In the genomic region with DNA sequence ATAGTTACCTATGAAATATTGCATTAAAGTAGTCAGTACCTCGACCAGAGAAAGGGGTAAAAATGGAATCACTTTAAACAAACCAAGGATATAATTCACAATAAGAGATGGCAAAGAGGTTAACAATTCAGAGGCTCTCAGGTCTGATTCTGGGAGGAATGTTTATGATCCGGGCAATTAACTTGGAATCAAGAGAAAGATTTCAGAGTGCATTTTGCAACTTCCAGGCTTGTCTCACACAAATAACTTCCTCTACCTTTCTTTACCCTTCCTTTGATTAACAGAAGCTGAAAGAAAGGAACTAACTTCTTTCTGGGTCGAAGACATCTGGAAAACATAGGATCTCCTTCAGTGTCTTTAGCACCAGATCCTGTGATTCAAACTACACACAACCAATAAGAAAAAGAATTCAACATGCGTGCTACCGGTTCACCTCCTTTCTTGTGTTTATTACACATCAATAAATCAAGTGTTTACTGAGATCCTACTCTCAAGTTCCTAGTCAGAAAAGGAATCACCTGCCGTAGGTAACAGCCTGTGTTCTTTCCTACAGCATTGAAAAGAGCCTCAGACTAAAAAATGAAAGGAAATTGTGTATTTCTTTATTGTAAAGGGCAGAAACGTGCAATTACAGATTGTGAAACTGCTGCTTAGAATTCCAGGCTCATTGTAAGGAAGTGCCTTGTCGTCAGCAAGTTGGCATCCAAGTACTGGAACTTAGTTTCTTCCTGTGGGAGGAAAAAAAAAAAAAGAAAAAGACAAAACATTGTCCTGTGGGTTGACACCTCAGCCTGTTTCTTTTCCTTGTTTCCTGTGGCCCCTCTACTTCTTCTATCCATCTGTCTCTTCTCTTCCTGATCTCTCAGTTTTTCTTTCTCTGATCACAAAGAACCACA, we compare ENCODE assay signal across 14 cellular contexts. TPM values are rescaled to one million over a fixed set of nuclear protein-coding genes. Genes with fewer than 3 reads are reported as not detected.
DNase-seq lines count a peak whose midpoint lies in the region; ATAC-seq, FAIRE-seq and TF ChIP-seq lines count a peak whose summit lies in the region.
"Had no signal": no experiment of that assay in that cellular context is flagged by ENCODE, and none has a peak within 500 bp of the region (broad histone marks: within the 10 kb centered on the region; RNA-seq: fewer than 3 reads in every experiment).

No MANE protein-coding gene starts in this region.

- H3K4me3 ChIP-seq in neutrophil (ENCODE audit: low read depth in 1 of 2, low read length in 1 of 2) = peak overlapping the region; percentile 1 to 31
- H3K4me3 ChIP-seq: gastrocnemius medialis had no signal

- peaks cover 0 to 2% of the 10 kb centered on the region in 2 donors for H3K36me3 Mint-ChIP-seq in CD14-positive monocyte
- H3K36me3 Mint-ChIP-seq: stimulated activated naive B cell treated with anti-CD40 and anti-IgM and Interleukin-4, amounts not matched to agents 10 μg/mL and 1 μg/mL and 100 μg/mL, for 72 hours had no signal

- no peaks in the 10 kb centered on the region for H3K9me3 ChIP-seq in neutrophil
- H3K9me3 ChIP-seq: Caco-2, gastrocnemius medialis had no signal

- peak overlapping the region; percentile 46 to 88 (median 70) for H3K27ac Mint-ChIP-seq in CD14-positive monocyte
- H3K27ac Mint-ChIP-seq: stimulated activated naive B cell treated with anti-CD40 and anti-IgM and Interleukin-4, amounts not matched to agents 10 μg/mL and 1 μg/mL and 100 μg/mL, for 72 hours had no signal

- peaks cover 29% of the 10 kb centered on the region for H3K4me1 Mint-ChIP-seq in CD14-positive monocyte

- intact Hi-C loops in CD14-positive monocyte (cut with micrococcal nuclease) = loop anchor here (10.0 kb wide), 2 partner anchors 75 kb away; partner anchors contain the start of gene CASP1 (in 1 of the 2)

- H3K27me3 Mint-ChIP-seq in CD14-positive monocyte (ENCODE audit: low read depth in 3 of 3) = peaks cover 0 to 4% (median 3%) of the 10 kb centered on the region in 3 donors

- peaks cover 0 to 6% (median under 1%) of the 10 kb centered on the region in 7 donors for H3K9me3 Mint-ChIP-seq in CD14-positive monocyte

- no peak for TF ChIP-seq CTCF in CD14-positive monocyte (IDR thresholded peaks at IDR 0.05)
- no peak for TF ChIP-seq CTCF in neutrophil (IDR thresholded peaks at IDR 0.05)

- ATAC-seq in GM19324 (IDR thresholded peaks at IDR 0.05; ENCODE audit: low FRiP score, unreplicated experiment) = no peak
- no peak for ATAC-seq in HG02885 (IDR thresholded peaks at IDR 0.05; ENCODE audit: poor library complexity, unreplicated experiment)
- ATAC-seq: stimulated activated naive B cell treated with anti-CD40 and anti-IgM and Interleukin-4, amounts not matched to agents 10 μg/mL and 1 μg/mL and 100 μg/mL, for 72 hours had no signal

- peaks cover 14 to 17% of the 10 kb centered on the region in 2 experiments for H3K4me1 ChIP-seq in neutrophil (ENCODE audit: control insufficient read depth in 1 of 2, insufficient read depth in 1 of 2, low read depth in 1 of 2, low read length in 1 of 2)
- H3K4me1 ChIP-seq: gastrocnemius medialis had no signal

- no peaks in the 10 kb centered on the region for H3K27me3 ChIP-seq in neutrophil
- H3K27me3 ChIP-seq: gastrocnemius medialis had no signal

- peak overlapping the region; percentile 4 to 77 for H3K4me3 Mint-ChIP-seq in CD14-positive monocyte
- H3K4me3 Mint-ChIP-seq: stimulated activated naive B cell treated with anti-CD40 and anti-IgM and Interleukin-4, amounts not matched to agents 10 μg/mL and 1 μg/mL and 100 μg/mL, for 72 hours had no signal

- no peaks in the 10 kb centered on the region for H3K36me3 ChIP-seq in neutrophil
- H3K36me3 ChIP-seq: gastrocnemius medialis had no signal

- H3K27ac ChIP-seq in neutrophil = peak overlapping the region; percentile 67

- DNase-seq in CD14-positive monocyte (ENCODE audit: low spot score) = no peak
- DNase-seq in M059J (ENCODE audit: low read depth) = peak; percentile 63
- DNase-seq in fibroblast of gingiva (ENCODE audit: low read depth) = peak; percentile 68
- no peak for DNase-seq in NCI-H146 treated with DMSO at 0.1 percent for 48 hours (lab: John Stamatoyannopoulos, UW; ENCODE audit: unreplicated experiment)
- no peak for DNase-seq in HTR-8/SVneo (ENCODE audit: insufficient read length, low spot score)
- DNase-seq: Caco-2; gastrocnemius medialis; NCI-H187 treated with DMSO at 0.1 percent for 48 hours; stimulated activated CD4-positive, alpha-beta T cell treated with anti-CD3 and anti-CD28 coated beads, Interleukin-15, amount 100 ng/mL, for 24 hours; stimulated activated naive B cell treated with anti-CD40 and anti-IgM and Interleukin-4, amounts not matched to agents 10 μg/mL and 1 μg/mL and 100 μg/mL, for 72 hours had no signal

- no peak for FAIRE-seq in HTR-8/SVneo (lab: Jason Lieb, UNC)

RNA-seq across cellular contexts. Expression of gene CARD18, which starts 29.5 kb away (rescaled TPM):
- polyA plus RNA-seq in CD14-positive monocyte = not detected
- not detected in 2 replicates for total RNA-seq in M059J (2014; rRNA removed; shearing (Covaris generic))
- total RNA-seq: Caco-2, gastrocnemius medialis, mononuclear cell had no signal

Comparison
In these comparisons a context has a peak if more than half of its experiments do, and no peak if none do; other contexts are left out.
1. DNase-seq: peak in M059J (single experiment) and fibroblast of gingiva (single experiment); none in CD14-positive monocyte (single experiment), NCI-H146 treated with DMSO at 0.1 percent for 48 hours (single experiment) and HTR-8/SVneo (single experiment).